Comparison of ENCODE assay signal across 8 cellular contexts in the genomic region with DNA sequence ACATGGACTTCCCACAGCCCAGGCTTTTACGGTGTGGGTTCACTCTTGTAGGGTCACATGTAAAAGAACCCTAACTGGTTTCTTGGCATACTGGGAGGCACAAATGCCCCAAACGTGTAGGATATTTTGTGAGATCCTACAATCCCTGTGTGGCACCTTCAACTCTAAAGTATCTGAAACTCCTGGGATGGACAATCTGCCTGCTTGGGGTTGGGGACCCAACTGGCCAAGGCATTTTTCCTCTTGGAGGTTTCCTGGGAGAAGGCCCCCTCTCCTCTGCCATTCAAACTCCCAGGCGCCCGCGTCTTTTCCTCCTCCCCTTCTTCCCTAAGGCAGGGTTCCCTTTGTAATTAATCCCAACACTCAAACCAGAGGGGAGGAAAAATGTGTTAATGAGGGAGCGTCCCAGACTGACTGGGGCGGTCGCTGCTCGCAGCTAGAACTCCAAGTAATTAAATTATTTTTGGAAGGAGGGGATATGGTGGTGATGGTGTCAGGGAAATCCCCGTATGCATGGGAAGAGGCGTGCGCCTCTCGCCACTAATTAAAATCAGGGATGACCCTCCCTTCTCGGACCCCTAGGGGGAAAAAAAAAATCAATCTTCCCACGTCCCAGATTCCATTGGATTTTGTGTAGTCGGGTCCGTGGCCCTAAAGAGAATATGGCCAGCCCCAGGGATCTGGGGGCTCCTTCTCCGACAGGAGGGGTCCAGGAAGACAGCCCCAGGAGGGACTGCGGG. TPM values are rescaled to one million over a fixed set of nuclear protein-coding genes. Genes with fewer than 3 reads are reported as not detected.
A peak's percentile ranks its signal among the peaks of the same experiment; 100 is the strongest.
DNase-seq lines count a peak whose midpoint lies in the region; ATAC-seq and TF ChIP-seq lines count a peak whose summit lies in the region.

No MANE protein-coding gene starts in this region.

- H3K4me2 ChIP-seq in neural cell (ENCODE audit: low read length): peak overlapping the region; percentile 98

- H3K27me3 Mint-ChIP-seq in endodermal cell (ENCODE audit: insufficient read depth): no peaks in the 10 kb centered on the region

- ATAC-seq in GM19035 (IDR thresholded peaks at IDR 0.05; ENCODE audit: unreplicated experiment) (no peak), GM19395 (IDR thresholded peaks at IDR 0.05; ENCODE audit: unreplicated experiment) (no peak)

- H3K9me3 ChIP-seq in AG04450 (ENCODE audit: control insufficient read depth, insufficient read depth, low read length): no peaks in the 10 kb centered on the region
- H3K9me3 ChIP-seq in endodermal cell (ENCODE audit: control insufficient read depth, low read length): no peaks in the 10 kb centered on the region
- no peaks in the 10 kb centered on the region for H3K9me3 ChIP-seq in neural cell (ENCODE audit: low read length)

- H3K36me3 ChIP-seq in endodermal cell (ENCODE audit: control insufficient read depth, insufficient read depth, low read length): no peaks in the 10 kb centered on the region
- no peaks in the 10 kb centered on the region for H3K36me3 ChIP-seq in neural cell (ENCODE audit: insufficient read depth, low read length)

- H3K79me2 ChIP-seq in neural cell (replicated peaks; ENCODE audit: insufficient read depth, low read length): peaks cover 48% of the 10 kb centered on the region

- TF ChIP-seq CTCF in AG04450 (IDR thresholded peaks at IDR 0.05; ENCODE audit: low read depth, low read length): no peak
- peak; percentile 54 for TF ChIP-seq CTCF in endodermal cell (conservative IDR thresholded peaks at IDR 0.05)
- TF ChIP-seq CTCF in neural cell (IDR thresholded peaks at IDR 0.05; ENCODE audit: poor library complexity, severe bottlenecking): peak; percentile 13

- peaks cover 53% of the 10 kb centered on the region for H3K4me1 Mint-ChIP-seq in endodermal cell

- H3K4me3 Mint-ChIP-seq in endodermal cell: peak overlapping the region; percentile 80

- POLR2A ChIA-PET in AG04450 (lab: Yijun Ruan, JAX): no interaction called here

- DNase-seq in AG04450 (ENCODE audit: low read depth, low spot score) (no peak), NCI-H69 (lab: John Stamatoyannopoulos, UW) (peak; percentile 70), endodermal cell (peak; percentile 72), NCI-H2196 treated with DMSO at 0.1 percent for 48 hours (lab: John Stamatoyannopoulos, UW; ENCODE audit: unreplicated experiment) (no peak), occipital lobe (lab: John Stamatoyannopoulos, UW) (no peak)

- 5 to 19% methylated on average over 6 to 18 of the region's 19 CpGs for WGBS in endodermal cell (ENCODE audit: insufficient coverage in 1 of 2, insufficient read length in 1 of 2), 2 experiments

- H3K9ac ChIP-seq in endodermal cell (ENCODE audit: extremely low read depth, low read length, poor library complexity, severe bottlenecking) (peak overlapping the region; percentile 84), neural cell (ENCODE audit: low read length) (peak overlapping the region; percentile 97)

- no peak for TF ChIP-seq RAD21 in neural cell (conservative IDR thresholded peaks at IDR 0.05)

- H3K9me2 ChIP-seq in neural cell (ENCODE audit: insufficient read depth, low read length): no peaks in the 10 kb centered on the region

- CTCF ChIA-PET in AG04450 (lab: Charles Lee): no interaction called here

- peak overlapping the region; percentile 99 for H2AFZ ChIP-seq in neural cell (ENCODE audit: low read depth, low read length)

- H3K27me3 ChIP-seq in AG04450 (ENCODE audit: control insufficient read depth, insufficient read depth, low read length) (peaks cover 46% of the 10 kb centered on the region), endodermal cell (ENCODE audit: control insufficient read depth, insufficient read depth, low read length, poor library complexity, severe bottlenecking) (no peaks in the 10 kb centered on the region), neural cell (ENCODE audit: insufficient read depth, low read depth, low read length) (no peaks in the 10 kb centered on the region)

- H3K4me1 ChIP-seq in endodermal cell (ENCODE audit: control insufficient read depth, insufficient read depth, low read length): peaks cover 1% of the 10 kb centered on the region

- H3K9me3 Mint-ChIP-seq in endodermal cell: no peaks in the 10 kb centered on the region

- H3K27ac Mint-ChIP-seq in endodermal cell: peak overlapping the region; percentile 81

- no peaks in the 10 kb centered on the region for H3K36me3 Mint-ChIP-seq in endodermal cell (ENCODE audit: low read depth)

- H3K27ac ChIP-seq in AG04450 (ENCODE audit: low read depth, low read length): no peak overlapping the region
- peak overlapping the region; percentile 99 for H3K27ac ChIP-seq in endodermal cell (ENCODE audit: low read depth, low read length)
- H3K27ac ChIP-seq in neural cell (ENCODE audit: low read length): peak overlapping the region; percentile 92

- H3K4me3 ChIP-seq in AG04450 (ENCODE audit: low read depth, low read length) (peak overlapping the region; percentile 58), endodermal cell (ENCODE audit: low read length) (peak overlapping the region; percentile 83), neural cell (ENCODE audit: low read length) (peak overlapping the region; percentile 75)

- TF ChIP-seq EP300 in neural cell (conservative IDR thresholded peaks at IDR 0.05; ENCODE audit: poor library complexity, severe bottlenecking): no peak

- no peaks in the 10 kb centered on the region for H3F3A ChIP-seq in neural cell (ENCODE audit: insufficient read depth, low read length, poor library complexity, severe bottlenecking)

- no peaks in the 10 kb centered on the region for H4K20me1 ChIP-seq in neural cell (ENCODE audit: insufficient read depth)

TF ChIP-seq in neural cell, 6 proteins besides CTCF, POLR2A, EP300 and RAD21:
- no peak for TF ChIP-seq EZH2 (IDR thresholded peaks at IDR 0.05; ENCODE audit: borderline replicate concordance, insufficient read depth, low read length, poor library complexity, severe bottlenecking)
- no peak for TF ChIP-seq MXI1 (conservative IDR thresholded peaks at IDR 0.05; ENCODE audit: poor library complexity, severe bottlenecking)
- TF ChIP-seq SMC3 (conservative IDR thresholded peaks at IDR 0.05; ENCODE audit: poor library complexity): no peak
- TF ChIP-seq TAF1 (IDR thresholded peaks at IDR 0.05; ENCODE audit: low read depth): no peak
- TF ChIP-seq POLR2AphosphoS5 (IDR thresholded peaks at IDR 0.05): no peak
- TF ChIP-seq, protein P1, sequence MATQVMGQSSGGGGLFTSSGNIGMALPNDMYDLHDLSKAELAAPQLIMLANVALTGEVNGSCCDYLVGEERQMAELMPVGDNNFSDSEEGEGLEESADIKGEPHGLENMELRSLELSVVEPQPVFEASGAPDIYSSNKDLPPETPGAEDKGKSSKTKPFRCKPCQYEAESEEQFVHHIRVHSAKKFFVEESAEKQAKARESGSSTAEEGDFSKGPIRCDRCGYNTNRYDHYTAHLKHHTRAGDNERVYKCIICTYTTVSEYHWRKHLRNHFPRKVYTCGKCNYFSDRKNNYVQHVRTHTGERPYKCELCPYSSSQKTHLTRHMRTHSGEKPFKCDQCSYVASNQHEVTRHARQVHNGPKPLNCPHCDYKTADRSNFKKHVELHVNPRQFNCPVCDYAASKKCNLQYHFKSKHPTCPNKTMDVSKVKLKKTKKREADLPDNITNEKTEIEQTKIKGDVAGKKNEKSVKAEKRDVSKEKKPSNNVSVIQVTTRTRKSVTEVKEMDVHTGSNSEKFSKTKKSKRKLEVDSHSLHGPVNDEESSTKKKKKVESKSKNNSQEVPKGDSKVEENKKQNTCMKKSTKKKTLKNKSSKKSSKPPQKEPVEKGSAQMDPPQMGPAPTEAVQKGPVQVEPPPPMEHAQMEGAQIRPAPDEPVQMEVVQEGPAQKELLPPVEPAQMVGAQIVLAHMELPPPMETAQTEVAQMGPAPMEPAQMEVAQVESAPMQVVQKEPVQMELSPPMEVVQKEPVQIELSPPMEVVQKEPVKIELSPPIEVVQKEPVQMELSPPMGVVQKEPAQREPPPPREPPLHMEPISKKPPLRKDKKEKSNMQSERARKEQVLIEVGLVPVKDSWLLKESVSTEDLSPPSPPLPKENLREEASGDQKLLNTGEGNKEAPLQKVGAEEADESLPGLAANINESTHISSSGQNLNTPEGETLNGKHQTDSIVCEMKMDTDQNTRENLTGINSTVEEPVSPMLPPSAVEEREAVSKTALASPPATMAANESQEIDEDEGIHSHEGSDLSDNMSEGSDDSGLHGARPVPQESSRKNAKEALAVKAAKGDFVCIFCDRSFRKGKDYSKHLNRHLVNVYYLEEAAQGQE (IDR thresholded peaks at IDR 0.05; ENCODE audit: borderline replicate concordance): no peak

RNA-seq across cellular contexts. Expression of gene VANGL2, which starts 0.7 kb away (rescaled TPM):
- polyA plus RNA-seq in AG04450 (2011; rRNA removed): 3.4 TPM in 2 replicates
- polyA minus RNA-seq in AG04450 (2011; rRNA and poly(A)+ RNA removed): 2.9 and 3.5 TPM in 2 replicates
- 10 to 100 TPM; 62.5 to 67.5 TPM for total RNA-seq in endodermal cell
- 144 TPM for polyA plus RNA-seq in endodermal cell (2013, experiment 1 of 2)
- polyA plus RNA-seq in endodermal cell (2013, experiment 2 of 2): 124 TPM
- 22.6 and 34.0 TPM in 2 replicates for polyA plus RNA-seq in neural cell
- polyA minus RNA-seq in neural cell: 56.7 and 57.8 TPM in 2 replicates
- 12.5 TPM for total RNA-seq in occipital lobe

RNA-seq across cellular contexts. Expression of gene NHLH1, which starts 32.8 kb away (rescaled TPM):
- 0.19 and 0.35 TPM in 2 replicates for polyA plus RNA-seq in AG04450 (2011; rRNA removed)
- polyA minus RNA-seq in AG04450 (2011; rRNA and poly(A)+ RNA removed): 0.14 TPM in 1 of 2 replicates, not detected in the other
- under 1 TPM; 0.31 to 0.57 TPM for total RNA-seq in endodermal cell
- 67.1 TPM for polyA plus RNA-seq in endodermal cell (2013, experiment 1 of 2)
- polyA plus RNA-seq in endodermal cell (2013, experiment 2 of 2): 44.6 TPM
- polyA plus RNA-seq in neural cell: 0.11 and 0.90 TPM in 2 replicates
- polyA minus RNA-seq in neural cell: 0.24 and 0.58 TPM in 2 replicates
- total RNA-seq in occipital lobe: 0.62 TPM

RNA-seq across cellular contexts. Expression of gene NCSTN, which starts 56.5 kb away (rescaled TPM):
- polyA plus RNA-seq in AG04450 (2011; rRNA removed) (189 and 195 TPM in 2 replicates), neural cell (21.0 and 26.8 TPM in 2 replicates)
- polyA minus RNA-seq in AG04450 (2011; rRNA and poly(A)+ RNA removed): 144 and 167 TPM in 2 replicates
- total RNA-seq in endodermal cell (100 to 1,000 TPM; 103 to 107 TPM), occipital lobe (25.9 TPM)
- 108 TPM for polyA plus RNA-seq in endodermal cell (2013, experiment 1 of 2)
- polyA plus RNA-seq in endodermal cell (2013, experiment 2 of 2): 85.8 TPM
- 47.0 and 47.6 TPM in 2 replicates for polyA minus RNA-seq in neural cell

RNA-seq across cellular contexts. Expression of gene COPA, which starts 56.7 kb away (rescaled TPM):
- 366 and 384 TPM in 2 replicates for polyA plus RNA-seq in AG04450 (2011; rRNA removed)
- polyA minus RNA-seq in AG04450 (2011; rRNA and poly(A)+ RNA removed): 475 and 499 TPM in 2 replicates
- 100 to 1,000 TPM; 159 to 174 TPM for total RNA-seq in endodermal cell
- polyA plus RNA-seq in endodermal cell (2013, experiment 1 of 2): 114 TPM
- 106 TPM for polyA plus RNA-seq in endodermal cell (2013, experiment 2 of 2)
- 75.0 and 75.6 TPM in 2 replicates for polyA plus RNA-seq in neural cell
- 146 and 150 TPM in 2 replicates for polyA minus RNA-seq in neural cell
- total RNA-seq in occipital lobe: 143 TPM

Comparison
In these comparisons a context has a peak if more than half of its experiments do, and no peak if none do; other contexts are left out.
1. DNase-seq: peak in NCI-H69 (single experiment) and endodermal cell (single experiment); none in AG04450 (single experiment), NCI-H2196 treated with DMSO at 0.1 percent for 48 hours (single experiment) and occipital lobe (single experiment).
2. Peak in every context shown above with its lines, with median percentiles within 50 percentile points of each other: H3K4me3 ChIP-seq.